1 cellular context compared by ENCODE assay signal in the genomic region with DNA sequence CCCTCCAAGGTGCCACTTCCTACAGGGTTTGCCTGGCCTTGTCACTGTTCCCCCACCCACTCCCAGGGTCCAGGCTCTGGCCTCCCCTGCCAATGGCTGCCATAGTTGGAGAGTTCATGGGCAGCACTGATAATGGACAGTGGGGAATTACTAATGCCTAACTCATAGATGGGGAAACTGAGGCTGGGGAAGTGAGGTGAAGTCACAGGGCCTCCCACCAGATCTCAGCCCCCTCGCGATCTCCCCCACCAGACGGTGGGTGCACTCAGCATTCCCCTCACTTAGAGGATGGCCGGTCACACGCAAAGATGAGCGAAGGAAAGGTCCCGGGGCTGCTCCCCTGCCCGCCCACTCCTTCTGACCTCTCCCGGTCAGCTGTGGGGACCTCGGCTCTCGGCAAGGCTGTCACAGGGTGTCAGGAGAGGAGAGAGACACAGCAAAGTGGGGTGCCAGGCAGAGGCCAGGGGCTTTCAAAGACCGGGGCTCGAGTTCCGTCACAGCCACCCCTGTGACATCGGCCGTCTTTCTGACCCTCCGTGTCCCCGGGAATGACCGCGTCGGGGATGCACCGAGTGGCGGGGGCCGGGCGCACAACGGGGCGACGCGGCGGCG.
A peak's percentile ranks its signal among the peaks of the same experiment; 100 is the strongest.
TF ChIP-seq lines count a peak whose summit lies in the region.

No MANE protein-coding gene starts in this region.

TF ChIP-seq in K562, 482 proteins besides CTCF, POLR2A, EP300 and RAD21 (continued from another document):
- TF ChIP-seq, protein P1, sequence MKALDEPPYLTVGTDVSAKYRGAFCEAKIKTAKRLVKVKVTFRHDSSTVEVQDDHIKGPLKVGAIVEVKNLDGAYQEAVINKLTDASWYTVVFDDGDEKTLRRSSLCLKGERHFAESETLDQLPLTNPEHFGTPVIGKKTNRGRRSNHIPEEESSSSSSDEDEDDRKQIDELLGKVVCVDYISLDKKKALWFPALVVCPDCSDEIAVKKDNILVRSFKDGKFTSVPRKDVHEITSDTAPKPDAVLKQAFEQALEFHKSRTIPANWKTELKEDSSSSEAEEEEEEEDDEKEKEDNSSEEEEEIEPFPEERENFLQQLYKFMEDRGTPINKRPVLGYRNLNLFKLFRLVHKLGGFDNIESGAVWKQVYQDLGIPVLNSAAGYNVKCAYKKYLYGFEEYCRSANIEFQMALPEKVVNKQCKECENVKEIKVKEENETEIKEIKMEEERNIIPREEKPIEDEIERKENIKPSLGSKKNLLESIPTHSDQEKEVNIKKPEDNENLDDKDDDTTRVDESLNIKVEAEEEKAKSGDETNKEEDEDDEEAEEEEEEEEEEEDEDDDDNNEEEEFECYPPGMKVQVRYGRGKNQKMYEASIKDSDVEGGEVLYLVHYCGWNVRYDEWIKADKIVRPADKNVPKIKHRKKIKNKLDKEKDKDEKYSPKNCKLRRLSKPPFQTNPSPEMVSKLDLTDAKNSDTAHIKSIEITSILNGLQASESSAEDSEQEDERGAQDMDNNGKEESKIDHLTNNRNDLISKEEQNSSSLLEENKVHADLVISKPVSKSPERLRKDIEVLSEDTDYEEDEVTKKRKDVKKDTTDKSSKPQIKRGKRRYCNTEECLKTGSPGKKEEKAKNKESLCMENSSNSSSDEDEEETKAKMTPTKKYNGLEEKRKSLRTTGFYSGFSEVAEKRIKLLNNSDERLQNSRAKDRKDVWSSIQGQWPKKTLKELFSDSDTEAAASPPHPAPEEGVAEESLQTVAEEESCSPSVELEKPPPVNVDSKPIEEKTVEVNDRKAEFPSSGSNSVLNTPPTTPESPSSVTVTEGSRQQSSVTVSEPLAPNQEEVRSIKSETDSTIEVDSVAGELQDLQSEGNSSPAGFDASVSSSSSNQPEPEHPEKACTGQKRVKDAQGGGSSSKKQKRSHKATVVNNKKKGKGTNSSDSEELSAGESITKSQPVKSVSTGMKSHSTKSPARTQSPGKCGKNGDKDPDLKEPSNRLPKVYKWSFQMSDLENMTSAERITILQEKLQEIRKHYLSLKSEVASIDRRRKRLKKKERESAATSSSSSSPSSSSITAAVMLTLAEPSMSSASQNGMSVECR (CRISPR knock-in tag; IDR thresholded peaks at IDR 0.05), result 0 out of 2 replicates have a peak, but pooled peaks have one; percentile 15
- TF ChIP-seq, protein P2, sequence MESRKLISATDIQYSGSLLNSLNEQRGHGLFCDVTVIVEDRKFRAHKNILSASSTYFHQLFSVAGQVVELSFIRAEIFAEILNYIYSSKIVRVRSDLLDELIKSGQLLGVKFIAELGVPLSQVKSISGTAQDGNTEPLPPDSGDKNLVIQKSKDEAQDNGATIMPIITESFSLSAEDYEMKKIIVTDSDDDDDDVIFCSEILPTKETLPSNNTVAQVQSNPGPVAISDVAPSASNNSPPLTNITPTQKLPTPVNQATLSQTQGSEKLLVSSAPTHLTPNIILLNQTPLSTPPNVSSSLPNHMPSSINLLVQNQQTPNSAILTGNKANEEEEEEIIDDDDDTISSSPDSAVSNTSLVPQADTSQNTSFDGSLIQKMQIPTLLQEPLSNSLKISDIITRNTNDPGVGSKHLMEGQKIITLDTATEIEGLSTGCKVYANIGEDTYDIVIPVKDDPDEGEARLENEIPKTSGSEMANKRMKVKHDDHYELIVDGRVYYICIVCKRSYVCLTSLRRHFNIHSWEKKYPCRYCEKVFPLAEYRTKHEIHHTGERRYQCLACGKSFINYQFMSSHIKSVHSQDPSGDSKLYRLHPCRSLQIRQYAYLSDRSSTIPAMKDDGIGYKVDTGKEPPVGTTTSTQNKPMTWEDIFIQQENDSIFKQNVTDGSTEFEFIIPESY (CRISPR knock-in tag; IDR thresholded peaks at IDR 0.05), result no peak
- TF ChIP-seq PHF8 (IDR thresholded peaks at IDR 0.05; ENCODE audit: borderline replicate concordance, low read length) (peak; percentile 15; the same call in 1 of the 2 replicates), GATAD2A (IDR thresholded peaks at IDR 0.05) (no peak)
